In the genomic region with DNA sequence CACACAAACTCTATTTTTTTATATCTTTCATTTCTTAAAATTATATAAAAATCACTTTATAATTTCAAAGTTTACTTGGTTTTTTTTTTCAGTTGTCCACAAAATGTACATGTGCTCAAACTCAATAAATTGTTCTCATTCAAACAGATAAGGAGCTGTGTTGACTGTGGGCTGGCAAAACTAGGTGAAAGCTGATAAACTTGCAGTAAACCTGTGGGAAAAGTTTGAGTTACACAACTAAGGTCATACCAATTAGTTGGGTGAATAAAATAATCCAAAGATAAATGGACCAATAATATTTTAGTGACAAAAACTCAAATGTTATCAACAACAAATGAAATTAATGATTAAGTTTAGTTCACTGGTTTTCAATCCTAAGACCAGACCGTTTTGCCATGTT, we compare ENCODE assay signal across 36 cellular contexts. TPM values are rescaled to one million over a fixed set of nuclear protein-coding genes. Genes with fewer than 3 reads are reported as not detected.
"Had no signal": no experiment of that assay in that cellular context is flagged by ENCODE, and none has a peak within 500 bp of the region (broad histone marks: within the 10 kb centered on the region; RNA-seq: fewer than 3 reads in every experiment).

No MANE protein-coding gene starts in this region.

- DNase-seq: activated B cell treated with CpG ODN at 0.5 μM for 24 hours; activated CD4-positive, alpha-beta memory T cell treated with anti-CD3 and anti-CD28 coated beads for 36 hours; activated CD4-positive, alpha-beta T cell treated with anti-CD3 and anti-CD28 coated beads for 4 hours; activated CD4-positive, alpha-beta T cell treated with anti-CD3 and anti-CD28 coated beads, Interleukin-2, amount 50 U/mL, for 1 hour; activated CD4-positive, CD25-positive, alpha-beta regulatory T cell treated with anti-CD3 and anti-CD28 coated beads, Interleukin-2, amount 50 U/mL, for 72 hours; activated CD8-positive, alpha-beta memory T cell treated with anti-CD3 and anti-CD28 coated beads for 24 hours; activated CD8-positive, alpha-beta memory T cell treated with anti-CD3 and anti-CD28 coated beads, Interleukin-2, amount 10 ng/mL, durations not matched to agents 7 days and 5 days; activated CD8-positive, alpha-beta memory T cell treated with anti-CD3 and anti-CD28 coated beads, Interleukin-2, amount 50 U/mL, for 48 hours; activated effector memory CD4-positive, alpha-beta T cell treated with anti-CD3 and anti-CD28 coated beads, Interleukin-2, amount 50 U/mL, for 16 hours; activated naive CD4-positive, alpha-beta T cell; activated naive CD4-positive, alpha-beta T cell treated with anti-CD3 and anti-CD28 coated beads, Interleukin-2, amount 50 U/mL, for 16 hours; activated naive CD8-positive, alpha-beta T cell treated with anti-CD3 and anti-CD28 coated beads for 36 hours; activated T-cell treated with anti-CD3 and anti-CD28 coated beads, Interleukin-2, amount 50 U/mL, for 72 hours; amniotic stem cell; aorta; brain microvascular endothelial cell; NCI-H1092 treated with DMSO at 0.1 percent for 48 hours; NCI-H1417; NCI-H146; NCI-H187; NCI-H2107; NCI-H2171; NCI-H510A; NCI-H526; NCI-H748 treated with DMSO at 0.1 percent for 48 hours; NK-92 treated with Interleukin-12 subunit alpha and Interleukin-12 subunit beta, amount 100 ng/mL, for 24 hours; Right ventricle myocardium superior; SW 1271; T-helper 1 cell; T-helper 2 cell; T-helper 9 cell had no signal

- ATAC-seq: activated CD8-positive, alpha-beta memory T cell treated with anti-CD3 and anti-CD28 coated beads, Interleukin-2, amount 10 ng/mL, durations not matched to agents 7 days and 5 days; activated T-cell treated with anti-CD3 and anti-CD28 coated beads, Interleukin-2, amount 50 U/mL, for 72 hours; activated T-helper 17 cell treated with anti-CD3 and anti-CD28 coated beads, Interleukin-2, amount 50 U/mL, for 72 hours had no signal

- H3K4me1 Mint-ChIP-seq: activated B cell treated with CpG ODN at 0.5 μM for 24 hours; activated CD8-positive, alpha-beta memory T cell treated with anti-CD3 and anti-CD28 coated beads, Interleukin-2, amount 10 ng/mL, durations not matched to agents 7 days and 5 days; activated naive CD8-positive, alpha-beta T cell treated with anti-CD3 and anti-CD28 coated beads for 36 hours; activated T-helper 17 cell treated with anti-CD3 and anti-CD28 coated beads, Interleukin-2, amount 50 U/mL, for 72 hours; central memory CD8-positive, alpha-beta T cell had no signal

- H3K27ac ChIP-seq: brain microvascular endothelial cell, cardiac muscle cell, VCaP had no signal

- H3K27ac Mint-ChIP-seq: activated B cell treated with CpG ODN at 0.5 μM for 24 hours; activated CD4-positive, alpha-beta memory T cell treated with anti-CD3 and anti-CD28 coated beads for 36 hours; activated CD8-positive, alpha-beta memory T cell treated with anti-CD3 and anti-CD28 coated beads, Interleukin-2, amount 10 ng/mL, durations not matched to agents 7 days and 5 days; activated naive CD8-positive, alpha-beta T cell treated with anti-CD3 and anti-CD28 coated beads for 36 hours; activated T-cell treated with anti-CD3 and anti-CD28 coated beads, Interleukin-2, amount 50 U/mL, for 72 hours; activated T-helper 17 cell treated with anti-CD3 and anti-CD28 coated beads, Interleukin-2, amount 50 U/mL, for 72 hours had no signal

- H3K27me3 ChIP-seq: brain microvascular endothelial cell, cardiac muscle cell had no signal

- H3K4me3 Mint-ChIP-seq: activated B cell treated with CpG ODN at 0.5 μM for 24 hours; activated CD4-positive, alpha-beta memory T cell treated with anti-CD3 and anti-CD28 coated beads for 36 hours; activated CD8-positive, alpha-beta memory T cell treated with anti-CD3 and anti-CD28 coated beads, Interleukin-2, amount 10 ng/mL, durations not matched to agents 7 days and 5 days; activated naive CD8-positive, alpha-beta T cell treated with anti-CD3 and anti-CD28 coated beads for 36 hours; activated T-cell treated with anti-CD3 and anti-CD28 coated beads, Interleukin-2, amount 50 U/mL, for 72 hours; activated T-helper 17 cell treated with anti-CD3 and anti-CD28 coated beads, Interleukin-2, amount 50 U/mL, for 72 hours; central memory CD8-positive, alpha-beta T cell had no signal

- H3K4me3 ChIP-seq: cardiac muscle cell had no signal

- H3K9me3 Mint-ChIP-seq: activated T-helper 17 cell treated with anti-CD3 and anti-CD28 coated beads, Interleukin-2, amount 50 U/mL, for 72 hours had no signal

- H3K36me3 Mint-ChIP-seq: activated CD8-positive, alpha-beta memory T cell treated with anti-CD3 and anti-CD28 coated beads, Interleukin-2, amount 10 ng/mL, durations not matched to agents 7 days and 5 days had no signal

- H3K36me3 ChIP-seq: brain microvascular endothelial cell, cardiac muscle cell had no signal

RNA-seq across cellular contexts. Expression of gene UPK1B, which starts 12.6 kb away (rescaled TPM):
- total RNA-seq: activated B cell treated with CpG ODN at 0.5 μM for 24 hours; activated CD4-positive, alpha-beta memory T cell treated with anti-CD3 and anti-CD28 coated beads for 36 hours; activated CD8-positive, alpha-beta memory T cell treated with anti-CD3 and anti-CD28 coated beads, Interleukin-2, amount 10 ng/mL, durations not matched to agents 7 days and 5 days; activated naive CD8-positive, alpha-beta T cell treated with anti-CD3 and anti-CD28 coated beads for 36 hours; activated T-cell treated with anti-CD3 and anti-CD28 coated beads, Interleukin-2, amount 50 U/mL, for 72 hours; aorta; cardiac muscle cell; Right ventricle myocardium superior had no signal

RNA-seq across cellular contexts. Expression of gene TEX55, which starts 14.8 kb away (rescaled TPM):
- total RNA-seq: activated B cell treated with CpG ODN at 0.5 μM for 24 hours; activated CD4-positive, alpha-beta memory T cell treated with anti-CD3 and anti-CD28 coated beads for 36 hours; activated CD8-positive, alpha-beta memory T cell treated with anti-CD3 and anti-CD28 coated beads, Interleukin-2, amount 10 ng/mL, durations not matched to agents 7 days and 5 days; activated naive CD8-positive, alpha-beta T cell treated with anti-CD3 and anti-CD28 coated beads for 36 hours; activated T-cell treated with anti-CD3 and anti-CD28 coated beads, Interleukin-2, amount 50 U/mL, for 72 hours; activated T-helper 17 cell treated with anti-CD3 and anti-CD28 coated beads, Interleukin-2, amount 50 U/mL, for 72 hours; aorta; cardiac muscle cell; M059J; Right ventricle myocardium superior had no signal
- polyA plus RNA-seq: aorta, cardiac muscle cell had no signal
